40 cellular contexts compared by ENCODE assay signal in genomic region chr2:141736466-141736865, GRCh38.
"Had no signal": no experiment of that assay in that cellular context is flagged by ENCODE, and none has a peak within 500 bp of the region (broad histone marks: within the 10 kb centered on the region; RNA-seq: fewer than 3 reads in every experiment).

No MANE protein-coding gene starts in this region.

- H3K27me3 Mint-ChIP-seq: activated naive CD4-positive, alpha-beta T cell treated with anti-CD3 and anti-CD28 coated beads, Interleukin-2, amount 10 ng/mL, durations not matched to agents 7 days and 5 days; activated naive CD4-positive, alpha-beta T cell treated with anti-CD3 and anti-CD28 coated beads, Interleukin-2, amount 50 U/mL, for 24 hours; activated naive CD8-positive, alpha-beta T cell; activated naive CD8-positive, alpha-beta T cell treated with anti-CD3 and anti-CD28 coated beads for 36 hours; activated naive CD8-positive, alpha-beta T cell treated with anti-CD3 and anti-CD28 coated beads, Interleukin-2, amount 10 ng/mL, durations not matched to agents 7 days and 5 days; activated naive CD8-positive, alpha-beta T cell treated with anti-CD3 and anti-CD28 coated beads, Interleukin-2, amount 50 U/mL, for 24 hours; activated T-cell treated with anti-CD3 and anti-CD28 coated beads, Interleukin-2, amount 50 U/mL, for 24 hours; activated T-helper 17 cell treated with anti-CD3 and anti-CD28 coated beads, Interleukin-2, amount 50 U/mL, for 72 hours; brain; central memory CD8-positive, alpha-beta T cell had no signal

- H3K9me3 Mint-ChIP-seq: activated naive CD4-positive, alpha-beta T cell treated with anti-CD3 and anti-CD28 coated beads, Interleukin-2, amount 50 U/mL, for 24 hours; activated naive CD8-positive, alpha-beta T cell treated with anti-CD3 and anti-CD28 coated beads for 36 hours; brain had no signal

- FAIRE-seq: astrocyte, bronchial epithelial cell had no signal

- H3K36me3 ChIP-seq: adrenal gland, ascending aorta, brain microvascular endothelial cell, breast epithelium, cardiac muscle cell had no signal

- H3K4me3 ChIP-seq: adrenal gland, ascending aorta, body of pancreas, breast epithelium, cardiac muscle cell had no signal

- ATAC-seq: activated naive CD4-positive, alpha-beta T cell treated with anti-CD3 and anti-CD28 coated beads, Interleukin-2, amount 50 U/mL, for 72 hours; activated naive CD8-positive, alpha-beta T cell treated with anti-CD3 and anti-CD28 coated beads, Interleukin-2, amount 50 U/mL, for 24 hours; activated T-cell treated with anti-CD3 and anti-CD28 coated beads, Interleukin-2, amount 50 U/mL, for 4 hours; activated T-cell treated with anti-CD3 and anti-CD28 coated beads, Interleukin-2, amount 50 U/mL, for 72 hours; activated T-helper 17 cell treated with anti-CD3 and anti-CD28 coated beads, Interleukin-2, amount 50 U/mL, for 72 hours; body of pancreas had no signal

- H3K27me3 ChIP-seq: adrenal gland, ascending aorta, body of pancreas, brain microvascular endothelial cell, breast epithelium, cardiac muscle cell had no signal

- H3K4me1 Mint-ChIP-seq: activated naive CD4-positive, alpha-beta T cell treated with anti-CD3 and anti-CD28 coated beads, Interleukin-2, amount 10 ng/mL, durations not matched to agents 7 days and 5 days; activated naive CD4-positive, alpha-beta T cell treated with anti-CD3 and anti-CD28 coated beads, Interleukin-2, amount 50 U/mL, for 24 hours; activated naive CD8-positive, alpha-beta T cell treated with anti-CD3 and anti-CD28 coated beads for 36 hours; activated naive CD8-positive, alpha-beta T cell treated with anti-CD3 and anti-CD28 coated beads, Interleukin-2, amount 10 ng/mL, durations not matched to agents 7 days and 5 days; activated naive CD8-positive, alpha-beta T cell treated with anti-CD3 and anti-CD28 coated beads, Interleukin-2, amount 50 U/mL, for 24 hours; activated T-helper 17 cell treated with anti-CD3 and anti-CD28 coated beads, Interleukin-2, amount 50 U/mL, for 72 hours; brain; central memory CD8-positive, alpha-beta T cell had no signal

- H3K9me3 ChIP-seq: adrenal gland, ascending aorta, body of pancreas, breast epithelium had no signal

- DNase-seq: activated effector memory CD4-positive, alpha-beta T cell treated with anti-CD3 and anti-CD28 coated beads, Interleukin-2, amount 50 U/mL, for 16 hours; activated effector memory CD4-positive, alpha-beta T cell treated with Interleukin-2 at 50 U/mL for 16 hours; activated gamma-delta T cell; activated gamma-delta T cell treated with Interleukin-2 at 50 U/mL for 16 hours; activated naive CD4-positive, alpha-beta T cell; activated naive CD4-positive, alpha-beta T cell treated with anti-CD3 and anti-CD28 coated beads for 36 hours; activated naive CD4-positive, alpha-beta T cell treated with anti-CD3 and anti-CD28 coated beads, Interleukin-2, amount 10 ng/mL, durations not matched to agents 7 days and 5 days; activated naive CD4-positive, alpha-beta T cell treated with anti-CD3 and anti-CD28 coated beads, Interleukin-2, amount 50 U/mL, for 16 hours; activated naive CD4-positive, alpha-beta T cell treated with Interleukin-2 at 50 U/mL for 16 hours; activated naive CD8-positive, alpha-beta T cell treated with anti-CD3 and anti-CD28 coated beads for 36 hours; activated naive CD8-positive, alpha-beta T cell treated with anti-CD3 and anti-CD28 coated beads, Interleukin-2, amount 10 ng/mL, durations not matched to agents 7 days and 5 days; activated naive CD8-positive, alpha-beta T cell treated with anti-CD3 and anti-CD28 coated beads, Interleukin-2, amount 50 U/mL, for 24 hours; activated T-cell treated with anti-CD3 and anti-CD28 coated beads, Interleukin-2, amount 50 U/mL, for 1 hour; activated T-cell treated with anti-CD3 and anti-CD28 coated beads, Interleukin-2, amount 50 U/mL, for 24 hours; activated T-cell treated with anti-CD3 and anti-CD28 coated beads, Interleukin-2, amount 50 U/mL, for 4 hours; activated T-cell treated with anti-CD3 and anti-CD28 coated beads, Interleukin-2, amount 50 U/mL, for 48 hours; activated T-cell treated with anti-CD3 and anti-CD28 coated beads, Interleukin-2, amount 50 U/mL, for 72 hours; adrenal gland; amniotic stem cell; amygdala; anterior cingulate cortex; aorta; body of pancreas; brain microvascular endothelial cell; caudate nucleus; central memory CD4-positive, alpha-beta T cell; cerebellar nuclear complex had no signal

- H3K27ac Mint-ChIP-seq: activated naive CD4-positive, alpha-beta T cell treated with anti-CD3 and anti-CD28 coated beads for 36 hours; activated naive CD4-positive, alpha-beta T cell treated with anti-CD3 and anti-CD28 coated beads, Interleukin-2, amount 10 ng/mL, durations not matched to agents 7 days and 5 days; activated naive CD4-positive, alpha-beta T cell treated with anti-CD3 and anti-CD28 coated beads, Interleukin-2, amount 50 U/mL, for 24 hours; activated naive CD4-positive, alpha-beta T cell treated with anti-CD3 and anti-CD28 coated beads, Interleukin-2, amount 50 U/mL, for 72 hours; activated naive CD8-positive, alpha-beta T cell; activated naive CD8-positive, alpha-beta T cell treated with anti-CD3 and anti-CD28 coated beads for 36 hours; activated naive CD8-positive, alpha-beta T cell treated with anti-CD3 and anti-CD28 coated beads, Interleukin-2, amount 10 ng/mL, durations not matched to agents 7 days and 5 days; activated naive CD8-positive, alpha-beta T cell treated with anti-CD3 and anti-CD28 coated beads, Interleukin-2, amount 50 U/mL, for 24 hours; activated T-cell treated with anti-CD3 and anti-CD28 coated beads, Interleukin-2, amount 50 U/mL, for 24 hours; activated T-cell treated with anti-CD3 and anti-CD28 coated beads, Interleukin-2, amount 50 U/mL, for 72 hours; activated T-helper 1 cell treated with anti-CD3 and anti-CD28 coated beads, Interleukin-12 subunit alpha, Interleukin-12 subunit beta, Interleukin-2, Interleukin-4 antibody, amounts not matched to agents 30 ng/mL and 10 ng/mL and 1 ng/mL, durations not matched to agents 14 hours and 24 hours and 36 hours; activated T-helper 17 cell treated with anti-CD3 and anti-CD28 coated beads, Interleukin-2, amount 50 U/mL, for 72 hours; activated T-helper 2 cell treated with anti-CD3 and anti-CD28 coated beads, Interferon-gamma antibody, Interleukin-2, Interleukin-4, amounts not matched to agents 10 μg/mL and 5 μg/mL and 100 μg/mL, durations not matched to agents 14 hours and 24 hours and 36 hours; brain had no signal

- H3K4me1 ChIP-seq: adrenal gland, ascending aorta, body of pancreas, breast epithelium had no signal

- H3K4me3 Mint-ChIP-seq: activated naive CD4-positive, alpha-beta T cell treated with anti-CD3 and anti-CD28 coated beads for 36 hours; activated naive CD4-positive, alpha-beta T cell treated with anti-CD3 and anti-CD28 coated beads, Interleukin-2, amount 10 ng/mL, durations not matched to agents 7 days and 5 days; activated naive CD4-positive, alpha-beta T cell treated with anti-CD3 and anti-CD28 coated beads, Interleukin-2, amount 50 U/mL, for 24 hours; activated naive CD8-positive, alpha-beta T cell; activated naive CD8-positive, alpha-beta T cell treated with anti-CD3 and anti-CD28 coated beads for 36 hours; activated naive CD8-positive, alpha-beta T cell treated with anti-CD3 and anti-CD28 coated beads, Interleukin-2, amount 10 ng/mL, durations not matched to agents 7 days and 5 days; activated naive CD8-positive, alpha-beta T cell treated with anti-CD3 and anti-CD28 coated beads, Interleukin-2, amount 50 U/mL, for 24 hours; activated T-cell treated with anti-CD3 and anti-CD28 coated beads, Interleukin-2, amount 50 U/mL, for 24 hours; activated T-cell treated with anti-CD3 and anti-CD28 coated beads, Interleukin-2, amount 50 U/mL, for 4 hours; activated T-cell treated with anti-CD3 and anti-CD28 coated beads, Interleukin-2, amount 50 U/mL, for 72 hours; activated T-helper 1 cell treated with anti-CD3 and anti-CD28 coated beads, Interleukin-12 subunit alpha, Interleukin-12 subunit beta, Interleukin-2, Interleukin-4 antibody, amounts not matched to agents 30 ng/mL and 10 ng/mL and 1 ng/mL, durations not matched to agents 14 hours and 24 hours and 36 hours; activated T-helper 17 cell treated with anti-CD3 and anti-CD28 coated beads, Interleukin-2, amount 50 U/mL, for 72 hours; brain; central memory CD8-positive, alpha-beta T cell had no signal

- H3K27ac ChIP-seq: adrenal gland, ascending aorta, body of pancreas, brain microvascular endothelial cell, breast epithelium, cardiac muscle cell had no signal
